8 cellular contexts compared by ENCODE assay signal in the genomic region with DNA sequence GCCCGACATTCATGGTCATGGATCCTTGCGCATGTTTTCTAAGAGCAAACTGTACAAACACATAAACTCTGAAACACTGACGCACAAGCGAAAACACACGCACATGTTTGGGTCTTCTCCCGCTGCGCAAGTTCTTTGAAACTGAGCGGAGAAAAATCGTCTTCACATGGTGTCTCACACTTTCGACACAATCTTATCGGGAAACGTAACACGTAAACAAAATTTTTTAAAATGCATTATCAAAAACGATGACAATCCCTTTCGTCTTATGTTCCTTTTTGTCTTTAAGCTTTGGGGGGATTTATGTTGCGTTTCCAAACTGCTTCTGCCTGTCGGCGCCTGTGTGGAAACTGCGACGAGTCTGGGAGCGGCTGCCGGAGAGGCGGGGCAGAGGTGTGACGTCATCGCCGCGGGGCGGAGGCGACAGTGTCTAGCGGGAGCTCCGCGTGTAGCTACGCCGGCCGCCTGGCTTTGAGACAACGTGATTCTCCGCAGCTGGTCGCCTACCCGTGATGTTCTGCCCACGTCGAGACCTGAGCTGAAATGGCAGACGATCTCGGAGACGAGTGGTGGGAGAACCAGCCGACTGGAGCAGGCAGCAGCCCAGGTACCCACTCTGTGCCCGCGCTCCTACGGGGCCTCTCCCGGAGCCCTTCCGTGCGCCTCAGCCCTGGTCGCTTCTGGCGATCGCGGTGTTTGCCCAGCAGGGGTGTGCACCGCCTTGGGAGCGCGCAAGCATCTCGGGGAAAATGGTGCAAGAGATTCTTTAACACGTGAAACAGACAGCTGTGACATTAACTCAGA. TPM values are rescaled to one million over a fixed set of nuclear protein-coding genes. Genes with fewer than 3 reads are reported as not detected.
A peak's percentile ranks its signal among the peaks of the same experiment; 100 is the strongest.
DNase-seq lines count a peak whose midpoint lies in the region; ATAC-seq, FAIRE-seq and TF ChIP-seq lines count a peak whose summit lies in the region.

CMSS1 (plus strand) TSS at position 426 of the 804 bp plus-strand sequence.

- H3K4me3 Mint-ChIP-seq in CD4-positive, CD25-positive, alpha-beta regulatory T cell = peak within 1 kb of the TSS; percentile 94 to 98 (median 96)

- BruUV-seq in HepG2 (replicated peaks; lab: Mats Ljungman, UMichigan) = TSS peak; percentile 77

- POLR2A ChIA-PET in HepG2 (lab: Yijun Ruan, JAX) = interaction anchor here (0.6 to 1.3 kb wide), 5 partner anchors 15 to 584 kb away, joined by 3 to 5 read pairs (median 4); partner anchors contain the start of genes LNP1, TBC1D23 and TOMM70

- no peaks in the 10 kb centered on the region for H3K36me3 Mint-ChIP-seq in CD4-positive, CD25-positive, alpha-beta regulatory T cell

- TF ChIP-seq RAD21 in HepG2 (CRISPR knock-in tag; IDR thresholded peaks at IDR 0.05) = peak; percentile 44; the same call in 1 of the 2 replicates

- DNase-seq in CD4-positive, CD25-positive, alpha-beta regulatory T cell = peak; percentile 91 to 97 (median 94)
- DNase-seq in NCI-H774 (lab: John Stamatoyannopoulos, UW) = peak; percentile 88
- peak; percentile 97 for DNase-seq in activated CD4-positive, alpha-beta T cell treated with anti-CD3 and anti-CD28 coated beads, Interleukin-2, amount 50 U/mL, for 4 hours
- DNase-seq in dermis blood vessel endothelial cell = peak; percentile 96
- DNase-seq in HepG2 (ENCODE audit: low spot score) = peak; percentile 77
- DNase-seq in stimulated activated CD4-positive, alpha-beta T cell treated with anti-CD3 and anti-CD28 coated beads, Interleukin-4, amount 100 ng/mL, for 1 hour = peak; percentile 99

- TF ChIP-seq POLR2A in HepG2 (IDR thresholded peaks at IDR 0.05; ENCODE audit: insufficient read depth in 1 of 2, low read depth in 2 of 2, low read length in 2 of 2) = peak; percentile 79 to 80

- WGBS in HepG2 (ENCODE audit: low lambda C conversion rate) = 2% methylated on average over 37 of the region's 60 CpGs

- peaks cover 15% of the 10 kb centered on the region for H3K79me2 ChIP-seq in HepG2 (ENCODE audit: insufficient read depth, low read length)

- H3K36me3 ChIP-seq in CD4-positive, CD25-positive, alpha-beta regulatory T cell (ENCODE audit: control insufficient read depth, insufficient read depth, low read length) = no peaks in the 10 kb centered on the region
- H3K36me3 ChIP-seq in HepG2 (replicated peaks in 1 of 2; ENCODE audit: control insufficient read depth in 1 of 2, insufficient read depth in 2 of 2, low read length in 2 of 2) = no peaks in the 10 kb centered on the region

- H2AFZ ChIP-seq in HepG2 (ENCODE audit: low read length) = peak within 1 kb of the TSS; percentile 93

- peak within 1 kb of the TSS; percentile 98 for H3K4me3 ChIP-seq in CD4-positive, CD25-positive, alpha-beta regulatory T cell (ENCODE audit: low read depth, low read length)
- peak within 1 kb of the TSS; percentile 74 to 90 (median 86) for H3K4me3 ChIP-seq in HepG2 (replicated peaks in 1 of 3; ENCODE audit: insufficient read depth in 1 of 3, low read depth in 2 of 3, low read length in 3 of 3)

- H3K27me3 Mint-ChIP-seq in CD4-positive, CD25-positive, alpha-beta regulatory T cell = peaks cover 9% of the 10 kb centered on the region

- H3K4me1 ChIP-seq in CD4-positive, CD25-positive, alpha-beta regulatory T cell (ENCODE audit: control insufficient read depth, insufficient read depth, low read length, poor library complexity, severe bottlenecking) = peaks cover 22% of the 10 kb centered on the region
- peaks cover 22% of the 10 kb centered on the region for H3K4me1 ChIP-seq in HepG2 (ENCODE audit: insufficient read depth, low read length)

- peak; percentile 56 for FAIRE-seq in HepG2 (lab: Jason Lieb, UNC)

- H3K27me3 ChIP-seq in CD4-positive, CD25-positive, alpha-beta regulatory T cell (ENCODE audit: control insufficient read depth, insufficient read depth, low read length) = no peaks in the 10 kb centered on the region
- H3K27me3 ChIP-seq in HepG2 (ENCODE audit: control insufficient read depth in 1 of 2, insufficient read depth in 2 of 2, low read length in 2 of 2) = no peaks in the 10 kb centered on the region; a peak in 1 of 5 replicates

- H3K4me1 Mint-ChIP-seq in CD4-positive, CD25-positive, alpha-beta regulatory T cell = peaks cover 18 to 54% (median 44%) of the 10 kb centered on the region in 4 donors

- no peaks in the 10 kb centered on the region for H4K20me1 ChIP-seq in HepG2 (ENCODE audit: insufficient read depth, low read length)

- H3K9me3 ChIP-seq in CD4-positive, CD25-positive, alpha-beta regulatory T cell (ENCODE audit: control insufficient read depth in 2 of 2, low read length in 2 of 2) = no peaks in the 10 kb centered on the region
- no peaks in the 10 kb centered on the region for H3K9me3 ChIP-seq in HepG2 (ENCODE audit: low read length)

- TF ChIP-seq CTCF in HepG2 (CRISPR knock-in tag; IDR thresholded peaks at IDR 0.05) = no peak

- CTCF ChIA-PET in HepG2 (lab: Yijun Ruan, JAX; ENCODE audit: low intra/inter-chr PET ratio, low total read pairs) = no interaction called here

- TF ChIP-seq EP300 in HepG2 (IDR thresholded peaks at IDR 0.05; ENCODE audit: low read depth in 2 of 2, low read length in 2 of 2) (peak in 1 of 2 experiments; percentile 56; a peak in 2 of 4 replicates), HepG2 (CRISPR knock-in tag; IDR thresholded peaks at IDR 0.05; ENCODE audit: borderline replicate concordance) (no peak)

- no peaks in the 10 kb centered on the region for H3K9me3 Mint-ChIP-seq in CD4-positive, CD25-positive, alpha-beta regulatory T cell

- ATAC-seq in CD4-positive, CD25-positive, alpha-beta regulatory T cell (ENCODE audit: low read depth in 2 of 2) = peak; percentile 95
- ATAC-seq in GM19395 (IDR thresholded peaks at IDR 0.05; ENCODE audit: unreplicated experiment) (peak; percentile 98), HG03565 (IDR thresholded peaks at IDR 0.05; ENCODE audit: unreplicated experiment) (peak; percentile 95), HepG2 (peak; percentile 98)

- H3K4me2 ChIP-seq in HepG2 (ENCODE audit: low read depth, low read length) = peak within 1 kb of the TSS; percentile 91

- H3K27ac Mint-ChIP-seq in CD4-positive, CD25-positive, alpha-beta regulatory T cell = peak within 1 kb of the TSS; percentile 99 to 100 (median 100)

- intact Hi-C loops in HepG2 (cut with micrococcal nuclease; ENCODE audit: unreplicated experiment) = loop anchor here (10.0 kb wide), 1 partner anchor 897 kb away; no protein-coding TSS in a partner anchor

- in situ Hi-C loops in HepG2 (cut with HindIII; ENCODE audit: extremely low pct_ligation_motif_present, low pct_unique_long_range_greater_than_20kb) = loop anchor here (25.0 kb wide), 1 partner anchor 895 kb away; the partner anchor contains the start of gene TFG

- H3K27ac ChIP-seq in CD4-positive, CD25-positive, alpha-beta regulatory T cell (ENCODE audit: insufficient read depth, low read length, poor library complexity, severe bottlenecking) = peak within 1 kb of the TSS; percentile 91
- peak within 1 kb of the TSS; percentile 82 for H3K27ac ChIP-seq in HepG2 (ENCODE audit: extremely low read length, insufficient read depth, low read length)

- peak within 1 kb of the TSS; percentile 83 for H3K9ac ChIP-seq in HepG2 (ENCODE audit: insufficient read depth, low read depth, low read length)

TF ChIP-seq in HepG2, 621 proteins besides CTCF, POLR2A, EP300 and RAD21 (continues in another document):
- TF ChIP-seq, protein P1, sequence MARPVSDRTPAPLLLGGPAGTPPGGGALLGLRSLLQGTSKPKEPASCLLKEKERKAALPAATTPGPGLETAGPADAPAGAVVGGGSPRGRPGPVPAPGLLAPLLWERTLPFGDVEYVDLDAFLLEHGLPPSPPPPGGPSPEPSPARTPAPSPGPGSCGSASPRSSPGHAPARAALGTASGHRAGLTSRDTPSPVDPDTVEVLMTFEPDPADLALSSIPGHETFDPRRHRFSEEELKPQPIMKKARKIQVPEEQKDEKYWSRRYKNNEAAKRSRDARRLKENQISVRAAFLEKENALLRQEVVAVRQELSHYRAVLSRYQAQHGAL (CRISPR knock-in tag; IDR thresholded peaks at IDR 0.05; ENCODE audit: not compliant biosample characterization) = no peak
- peak; percentile 71 for TF ChIP-seq RBFOX2 (IDR thresholded peaks at IDR 0.05; ENCODE audit: low read depth, low read length)
- peak; percentile 92; the same call in 1 of the 2 replicates for TF ChIP-seq KMT2A (CRISPR knock-in tag; IDR thresholded peaks at IDR 0.05)
- TF ChIP-seq AHR (CRISPR knock-in tag; IDR thresholded peaks at IDR 0.05) = peak; percentile 82; the same call in 1 of the 2 replicates
- TF ChIP-seq ZNF234 (CRISPR knock-in tag; conservative IDR thresholded peaks at IDR 0.05) = no peak
- no peak for TF ChIP-seq U2AF2 (IDR thresholded peaks at IDR 0.05; ENCODE audit: low read depth, low read length)
- no peak for TF ChIP-seq PHB2 (IDR thresholded peaks at IDR 0.05; ENCODE audit: partially characterized antibody)
- TF ChIP-seq MYNN (CRISPR knock-in tag; IDR thresholded peaks at IDR 0.05; ENCODE audit: low read depth) = no peak
- peak; percentile 25; the same call in 1 of the 2 replicates for TF ChIP-seq MEIS2 (CRISPR knock-in tag; IDR thresholded peaks at IDR 0.05)

RNA-seq across cellular contexts. Expression of gene CMSS1, which starts in this region (rescaled TPM):
- 22.0 TPM for total RNA-seq in CD4-positive, CD25-positive, alpha-beta regulatory T cell
- 10 to 100 TPM; 20.5 to 34.0 (median 21.8) TPM for polyA plus RNA-seq in CD4-positive, CD25-positive, alpha-beta regulatory T cell
- total RNA-seq in dermis blood vessel endothelial cell (7.5 and 15.5 TPM in 2 replicates), HepG2 (2016; rRNA removed; fragmentation: Illumina TruSeq; extraction: Trizol) (48.7 and 84.6 TPM in 2 replicates)
- 22.7 and 23.9 TPM in 2 replicates for total RNA-seq in HepG2 (2016; cell fraction: cytosol; rRNA removed; fragmentation: Illumina TruSeq; extraction: Trizol; ENCODE audit: low read depth)
- total RNA-seq in HepG2 (2016; cell fraction: insoluble cytoplasmic fraction; rRNA removed; fragmentation: Illumina TruSeq; extraction: Trizol) = 58.0 and 83.6 TPM in 2 replicates
- 35.7 and 38.1 TPM in 2 replicates for total RNA-seq in HepG2 (2016; cell fraction: membrane; rRNA removed; fragmentation: Illumina TruSeq; extraction: Trizol)
- 32.8 and 34.1 TPM in 2 replicates for total RNA-seq in HepG2 (2016; cell fraction: nucleus; rRNA removed; fragmentation: Illumina TruSeq; extraction: Trizol)
- 4.2 and 6.4 TPM in 2 replicates for polyA plus RNA-seq in HepG2 (2011; rRNA removed)
- 2.9 and 4.7 TPM in 2 replicates for polyA plus RNA-seq in HepG2 (2011; cell fraction: cytosol; rRNA removed)
- 1.4 and 2.2 TPM in 2 replicates for polyA plus RNA-seq in HepG2 (2011; cell fraction: nucleus; rRNA removed)
- 21.0 and 28.1 TPM in 2 replicates for polyA plus RNA-seq in HepG2 (2012)
- 25.4 and 39.7 TPM in 2 replicates for polyA plus RNA-seq in HepG2 (2016; cell fraction: cytosol; fragmentation: Illumina TruSeq; extraction: Trizol; ENCODE audit: low read depth)
- polyA plus RNA-seq in HepG2 (2016; cell fraction: insoluble cytoplasmic fraction; fragmentation: Illumina TruSeq; extraction: Trizol; ENCODE audit: low read depth) = 89.7 and 91.9 TPM in 2 replicates
- 36.2 and 40.4 TPM in 2 replicates for polyA plus RNA-seq in HepG2 (2016; cell fraction: membrane; fragmentation: Illumina TruSeq; extraction: Trizol; ENCODE audit: low read depth)
- polyA plus RNA-seq in HepG2 (2016; cell fraction: nucleus; fragmentation: Illumina TruSeq; extraction: Trizol; ENCODE audit: insufficient read depth, low read depth) = 38.0 and 40.1 TPM in 2 replicates
- 6.4 and 8.1 TPM in 2 replicates for polyA minus RNA-seq in HepG2 (2011; rRNA and poly(A)+ RNA removed; ENCODE audit: low replicate concordance)
- 5.3 and 6.2 TPM in 2 replicates for polyA minus RNA-seq in HepG2 (2011; cell fraction: cytosol; rRNA and poly(A)+ RNA removed)
- polyA minus RNA-seq in HepG2 (2011; cell fraction: nucleus; rRNA and poly(A)+ RNA removed) = 8.4 and 9.8 TPM in 2 replicates

Comparison
In these comparisons a context has a peak if more than half of its experiments do, and no peak if none do; other contexts are left out.
1. Peak in every context shown above with its lines: DNase-seq, ATAC-seq, H3K4me3 ChIP-seq and H3K27ac ChIP-seq.